Comparison of ENCODE assay signal across 19 cellular contexts in the genomic region with DNA sequence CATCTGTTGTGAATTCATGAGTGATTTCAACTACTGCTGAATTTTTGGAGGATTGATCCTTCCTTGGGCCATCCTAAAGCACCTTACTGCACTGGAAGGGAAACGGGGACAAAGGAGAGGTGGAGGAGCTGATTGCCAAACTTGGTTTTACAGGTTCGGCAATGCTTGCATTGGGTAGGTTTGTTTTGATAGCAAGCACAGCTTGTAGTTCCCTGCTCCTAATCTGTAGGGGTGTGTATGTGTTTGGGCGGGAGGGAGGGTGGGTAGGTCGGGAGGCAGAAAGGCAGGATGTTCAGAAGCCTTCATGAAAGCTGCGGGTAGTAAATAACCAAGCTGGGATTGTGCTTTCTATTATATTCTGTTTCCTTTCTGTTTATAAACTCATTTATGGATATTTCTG. TPM values are rescaled to one million over a fixed set of nuclear protein-coding genes. Genes with fewer than 3 reads are reported as not detected.
DNase-seq lines count a peak whose midpoint lies in the region; ATAC-seq and TF ChIP-seq lines count a peak whose summit lies in the region.
"Had no signal": no experiment of that assay in that cellular context is flagged by ENCODE, and none has a peak within 500 bp of the region (broad histone marks: within the 10 kb centered on the region; RNA-seq: fewer than 3 reads in every experiment).

No MANE protein-coding gene starts in this region.

- H3K36me3 ChIP-seq in body of pancreas (replicated peaks in 1 of 2; ENCODE audit: insufficient read depth in 1 of 2, low read depth in 2 of 2): no peaks in the 10 kb centered on the region
- H3K36me3 ChIP-seq in liver (ENCODE audit: control insufficient read depth in 4 of 4, insufficient read depth in 3 of 4, low read depth in 1 of 4, low read length in 3 of 4): no peaks in the 10 kb centered on the region
- no peaks in the 10 kb centered on the region for H3K36me3 ChIP-seq in transverse colon

- H3K9ac ChIP-seq in liver (ENCODE audit: low read depth in 1 of 2, low read length in 2 of 2): peak overlapping the region in 1 of 2 donors; percentile 38

- 34 to 38% methylated on average over 5 of the region's 5 CpGs for WGBS in body of pancreas, 2 donors
- WGBS in liver: 26% methylated on average over 5 of the region's 5 CpGs
- 25 to 57% methylated on average over 2 to 5 of the region's 5 CpGs for WGBS in transverse colon (ENCODE audit: low coverage in 1 of 2), 2 donors

- H3K27me3 ChIP-seq in body of pancreas (no peaks in the 10 kb centered on the region), liver (ENCODE audit: control insufficient read depth in 4 of 4, insufficient read depth in 4 of 4, low read length in 3 of 4) (no peaks in the 10 kb centered on the region), transverse colon (no peaks in the 10 kb centered on the region)

- no peak for TF ChIP-seq POLR2A in body of pancreas (IDR thresholded peaks at IDR 0.05)
- no peak for TF ChIP-seq POLR2A in transverse colon (IDR thresholded peaks at IDR 0.05)

- TF ChIP-seq EP300 in transverse colon (IDR thresholded peaks at IDR 0.05; ENCODE audit: low read depth): no peak

- peak; percentile 6 for DNase-seq in HEK293T (ENCODE audit: extremely low spot score)
- no peak for DNase-seq in body of pancreas
- DNase-seq in transverse colon: no peak
- DNase-seq in DMS79 (lab: John Stamatoyannopoulos, UW): no peak
- no peak for DNase-seq in NAMALWA (ENCODE audit: low spot score)
- DNase-seq in coronary artery (ENCODE audit: low spot score): no peak
- DNase-seq: CD8-positive, alpha-beta memory T cell; DMS 273 treated with DMSO at 0.1 percent for 48 hours; HFFc6; KBM-7; NCI-H1105; NCI-H1694 treated with DMSO at 0.1 percent for 48 hours; NCI-H2171; NCI-H446 treated with DMSO at 0.1 percent for 48 hours; NCI-H82 had no signal

- TF ChIP-seq CTCF in body of pancreas (IDR thresholded peaks at IDR 0.05): no peak
- no peak for TF ChIP-seq CTCF in liver (IDR thresholded peaks at IDR 0.05; ENCODE audit: low read depth, low read length, missing input control)
- TF ChIP-seq CTCF in transverse colon (IDR thresholded peaks at IDR 0.05): no peak
- TF ChIP-seq CTCF in coronary artery (IDR thresholded peaks at IDR 0.05): no peak

- H3K27ac ChIP-seq in body of pancreas (peak overlapping the region in 3 of 4 donors; percentile 74 to 84 (median 82)), liver (ENCODE audit: low read depth in 1 of 2, low read length in 2 of 2) (peak overlapping the region in 1 of 2 donors; percentile 80), transverse colon (peak overlapping the region; percentile 74 to 85 (median 78)), coronary artery (no peak overlapping the region)

- intact Hi-C loops in body of pancreas (cut with DNase I): no loop called here
- intact Hi-C loops in transverse colon (cut with DNase I; ENCODE audit: low total_unique reads): loop anchor here (5.0 kb wide), 1 partner anchor 362 kb away; no protein-coding TSS in a partner anchor

- in situ Hi-C loops in transverse colon (cut with MboI; ENCODE audit: low pct_ligation_motif_present in 1 of 4, low pct_unique_long_range_greater_than_20kb in 1 of 4, low sequenced_read_pairs in 3 of 4): no loop called here

- H3K9me3 ChIP-seq in body of pancreas (no peaks in the 10 kb centered on the region), liver (ENCODE audit: control insufficient read depth in 4 of 4, low read length in 3 of 4) (no peaks in the 10 kb centered on the region), transverse colon (no peaks in the 10 kb centered on the region)

- peak in 1 of 2 donors; percentile 39 for TF ChIP-seq RAD21 in liver (IDR thresholded peaks at IDR 0.05)

- ATAC-seq in body of pancreas: no peak
- no peak for ATAC-seq in GM21423 (IDR thresholded peaks at IDR 0.05; ENCODE audit: unreplicated experiment)
- ATAC-seq: Panc1, Right ventricle myocardium inferior had no signal

- H3K4me3 ChIP-seq in body of pancreas (no peak overlapping the region), liver (ENCODE audit: low read depth in 1 of 3, low read length in 3 of 3) (no peak overlapping the region), transverse colon (no peak overlapping the region), coronary artery (no peak overlapping the region)

- H3K4me1 ChIP-seq in body of pancreas (peaks cover 59% of the 10 kb centered on the region), liver (ENCODE audit: control insufficient read depth in 4 of 4, insufficient read depth in 4 of 4, low read length in 3 of 4) (peaks cover 6 to 49% (median 24%) of the 10 kb centered on the region in 4 donors), transverse colon (peaks cover 6 to 55% (median 42%) of the 10 kb centered on the region in 4 donors)

- CTCF ChIA-PET in HEK293T (lab: Yijun Ruan, JAX): no interaction called here

- POLR2A ChIA-PET in HEK293T (lab: Yijun Ruan, JAX): interaction anchor here (0.6 kb wide), 1 partner anchor 8 kb away, joined by 3 read pairs; no protein-coding TSS in a partner anchor

TF ChIP-seq in HEK293T, 16 proteins besides CTCF, POLR2A, EP300 and RAD21:
- TF ChIP-seq ELF4 (IDR thresholded peaks at IDR 0.05): no peak
- no peak for TF ChIP-seq SUZ12 (IDR thresholded peaks at IDR 0.05)
- no peak for TF ChIP-seq CTBP1 (IDR thresholded peaks at IDR 0.05; ENCODE audit: borderline replicate concordance)
- TF ChIP-seq HDGF (IDR thresholded peaks at IDR 0.05; ENCODE audit: borderline replicate concordance): no peak
- TF ChIP-seq L3MBTL2 (conservative IDR thresholded peaks at IDR 0.05): no peak
- TF ChIP-seq PKNOX1 (IDR thresholded peaks at IDR 0.05): no peak
- TF ChIP-seq TARDBP (IDR thresholded peaks at IDR 0.05): no peak
- no peak for TF ChIP-seq ZNF384 (IDR thresholded peaks at IDR 0.05)
- no peak for TF ChIP-seq LEF1 (IDR thresholded peaks at IDR 0.05; ENCODE audit: borderline replicate concordance)
- no peak for TF ChIP-seq SP1 (IDR thresholded peaks at IDR 0.05)
- no peak for TF ChIP-seq FOXM1 (IDR thresholded peaks at IDR 0.05; ENCODE audit: borderline replicate concordance)
- TF ChIP-seq BHLHE40 (IDR thresholded peaks at IDR 0.05; ENCODE audit: borderline replicate concordance): no peak
- TF ChIP-seq FOXK2 (IDR thresholded peaks at IDR 0.05): no peak
- no peak for TF ChIP-seq ARNT (IDR thresholded peaks at IDR 0.05)
- no peak for TF ChIP-seq NFRKB (IDR thresholded peaks at IDR 0.05)

TF ChIP-seq in liver, 16 proteins besides CTCF, POLR2A, EP300 and RAD21:
- TF ChIP-seq RXRA (IDR thresholded peaks at IDR 0.05) (peak in 1 of 2 donors; percentile 35), JUND (IDR thresholded peaks at IDR 0.05) (peak in 1 of 2 donors; percentile 30), YY1 (IDR thresholded peaks at IDR 0.05) (peak; percentile 37), HNF4A (conservative IDR thresholded peaks at IDR 0.05) (peak; percentile 11 to 44), EGR1 (IDR thresholded peaks at IDR 0.05; ENCODE audit: low read depth in 2 of 2) (no peak)

RNA-seq across cellular contexts. Expression of gene PHLPP1, which starts 24.6 kb away (rescaled TPM):
- total RNA-seq in body of pancreas (10 to 100 TPM in 1 of 2 donors, 1 to 10 TPM in 1; 8.6 to 20.8 TPM), liver (10 to 100 TPM; 10.5 to 14.5 TPM), transverse colon (10 to 100 TPM; 17.7 to 29.5 (median 25.5) TPM)
- polyA plus RNA-seq in liver: 1 to 10 TPM; 4.2 to 6.8 TPM

Comparison
In these comparisons a context has a peak if more than half of its experiments do, and no peak if none do; other contexts are left out.
1. H3K27ac ChIP-seq: peak in body of pancreas (3 of 4) and transverse colon (4 of 4); none in coronary artery (0 of 2).